ENCODE assay signal across 12 cellular contexts in the genomic region with DNA sequence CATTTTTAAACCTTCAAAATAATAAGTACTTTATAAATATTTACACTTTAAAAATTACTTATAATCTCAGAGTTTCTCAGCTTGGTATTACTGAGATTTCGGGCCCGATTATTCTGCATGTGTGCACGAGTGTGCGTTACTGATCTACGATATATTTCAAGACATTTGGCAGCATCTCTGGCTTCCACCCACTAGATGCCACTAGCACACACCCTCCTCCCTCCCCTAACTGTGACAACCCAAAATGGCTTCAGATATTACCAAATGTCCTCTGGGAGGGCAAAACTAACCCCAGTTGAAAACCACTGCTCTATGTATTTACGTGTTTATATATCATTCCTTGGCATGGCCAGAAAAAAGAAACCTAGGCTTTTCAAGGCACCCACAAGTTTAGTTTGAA.
DNase-seq lines count a peak whose midpoint lies in the region; ATAC-seq and TF ChIP-seq lines count a peak whose summit lies in the region.
"Had no signal": no experiment of that assay in that cellular context is flagged by ENCODE, and none has a peak within 500 bp of the region (broad histone marks: within the 10 kb centered on the region; RNA-seq: fewer than 3 reads in every experiment).

No MANE protein-coding gene starts in this region.

- H3K4me3 Mint-ChIP-seq in glutamatergic neuron (ENCODE audit: unreplicated experiment) = peak overlapping the region; percentile 58
- H3K4me3 Mint-ChIP-seq: WTC11 had no signal

- H3K9me3 Mint-ChIP-seq in glutamatergic neuron (ENCODE audit: unreplicated experiment) = peaks cover 9% of the 10 kb centered on the region
- H3K9me3 Mint-ChIP-seq: WTC11 had no signal

- H3K4me3 ChIP-seq in heart left ventricle (no peak overlapping the region), SK-N-MC (no peak overlapping the region)

- no peaks in the 10 kb centered on the region for H3K27me3 ChIP-seq in heart left ventricle

- 73 to 79% (median 78%) methylated on average over 6 of the region's 6 CpGs for WGBS in heart left ventricle, 4 donors

- peaks cover 2% of the 10 kb centered on the region for H3K27me3 Mint-ChIP-seq in glutamatergic neuron (ENCODE audit: unreplicated experiment)

- ATAC-seq in heart left ventricle (peak in 3 of 4 donors; percentile 51 to 63 (median 60)), Right ventricle myocardium inferior (no peak)
- ATAC-seq: sciatic nerve, WTC11 had no signal

- no peak for TF ChIP-seq POLR2A in heart left ventricle (IDR thresholded peaks at IDR 0.05)

- no peak overlapping the region for H3K9ac ChIP-seq in SK-N-MC (ENCODE audit: insufficient read length)

- no peak for DNase-seq in heart left ventricle
- no peak for DNase-seq in Right ventricle myocardium inferior (ENCODE audit: missing footprints)
- no peak for DNase-seq in SK-N-MC (ENCODE audit: low read depth, low spot score)
- no peak for DNase-seq in glutamatergic neuron
- no peak for DNase-seq in RKO (ENCODE audit: low spot score)
- DNase-seq in COLO829 (ENCODE audit: low spot score) = no peak
- DNase-seq in stimulated activated CD4-positive, alpha-beta T cell treated with anti-CD3 and anti-CD28 coated beads, Interleukin-2, amount 100 ng/mL, for 48 hours = no peak
- DNase-seq in stimulated activated CD4-positive, alpha-beta T cell treated with anti-CD3 and anti-CD28 coated beads, Interleukin-4, amount 100 ng/mL, for 4 hours = no peak
- DNase-seq: NCI-H2081 treated with DMSO at 0.1 percent for 48 hours had no signal

- peak overlapping the region; percentile 78 for H3K27ac Mint-ChIP-seq in glutamatergic neuron (ENCODE audit: unreplicated experiment)

- H3K9me3 ChIP-seq in heart left ventricle = no peaks in the 10 kb centered on the region
- H3K9me3 ChIP-seq in SK-N-MC (ENCODE audit: low read depth, low read length) = no peaks in the 10 kb centered on the region
- H3K9me3 ChIP-seq: Caco-2 had no signal

- H3K36me3 Mint-ChIP-seq in glutamatergic neuron (ENCODE audit: unreplicated experiment) = no peaks in the 10 kb centered on the region
- H3K36me3 Mint-ChIP-seq: WTC11 had no signal

- peak in 4 of 12 donors; percentile 10 to 37 (median 24) for TF ChIP-seq CTCF in heart left ventricle (IDR thresholded peaks at IDR 0.05)
- no peak for TF ChIP-seq CTCF in glutamatergic neuron (IDR thresholded peaks at IDR 0.05; ENCODE audit: partially characterized antibody, unreplicated experiment)

- H3K27ac ChIP-seq in heart left ventricle = peak overlapping the region in 4 of 12 donors; percentile 0 to 50 (median 34)
- H3K27ac ChIP-seq in SK-N-MC = peak overlapping the region; percentile 34; the same call in 1 of the 2 replicates

- intact Hi-C loops in heart left ventricle (cut with DNase I) = no loop called here
- intact Hi-C loops in Right ventricle myocardium inferior (cut with DNase I) = no loop called here

- H3K4me1 Mint-ChIP-seq in glutamatergic neuron (ENCODE audit: low read depth, unreplicated experiment) = peaks cover 56% of the 10 kb centered on the region

- peaks cover 0 to 13% (median 0%) of the 10 kb centered on the region in 9 donors for H3K36me3 ChIP-seq in heart left ventricle
- H3K36me3 ChIP-seq in SK-N-MC (ENCODE audit: insufficient read depth, low read length) = peaks cover 16% of the 10 kb centered on the region

- H3K4me1 ChIP-seq in heart left ventricle = peaks cover 3 to 83% (median 43%) of the 10 kb centered on the region in 12 donors
